Comparison of ENCODE assay signal across 7 cellular contexts in the genomic region with DNA sequence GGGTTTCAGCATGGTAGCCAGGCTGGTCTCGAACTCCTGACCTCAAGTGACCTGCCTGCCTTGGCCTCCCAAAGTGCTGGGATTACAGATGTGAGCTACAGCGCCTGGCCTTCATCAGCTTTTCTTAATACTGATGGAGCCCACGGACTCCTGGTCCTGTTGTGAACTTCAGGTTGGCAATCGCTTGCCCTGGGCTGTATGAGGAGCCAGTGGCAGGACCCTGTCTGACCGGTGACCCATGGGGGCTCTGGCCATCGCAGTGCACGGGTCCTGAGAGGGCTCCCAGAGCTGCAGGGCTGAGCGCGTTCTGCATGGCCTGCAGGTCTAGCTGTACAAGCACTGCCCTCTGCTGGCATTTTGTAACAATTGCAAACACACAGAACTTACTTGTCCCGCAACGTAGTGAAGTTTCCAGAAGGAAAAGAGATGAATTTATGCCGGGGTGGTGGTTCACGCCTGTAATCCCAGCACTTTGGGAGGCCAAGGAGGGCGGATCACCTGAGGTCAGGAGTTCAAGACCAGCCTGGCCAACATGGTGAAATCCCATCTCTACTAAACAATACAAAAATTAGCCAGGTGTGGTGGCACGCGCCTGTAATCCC. TPM values are rescaled to one million over a fixed set of nuclear protein-coding genes. Genes with fewer than 3 reads are reported as not detected.
A peak's percentile ranks its signal among the peaks of the same experiment; 100 is the strongest.
DNase-seq lines count a peak whose midpoint lies in the region; ATAC-seq, FAIRE-seq and TF ChIP-seq lines count a peak whose summit lies in the region.
"Not testable (repeated sequence)": the region's sequence is repeated elsewhere in the genome, so short reads cannot be mapped to it uniquely, and the experiment has no call there.

No MANE protein-coding gene starts in this region.

- DNase-seq in GM12892 (ENCODE audit: insufficient read length), result not testable (repeated sequence)
- DNase-seq in NCI-H1436 (lab: John Stamatoyannopoulos, UW), result peak; percentile 49
- peak; percentile 62 to 82 (median 67) for DNase-seq in adrenal gland
- DNase-seq in head of caudate nucleus, result peak in 41 of 42 donors; percentile 34 to 93 (median 79)
- peak; percentile 41 for DNase-seq in occipital lobe (lab: John Stamatoyannopoulos, UW)

- not testable (repeated sequence) for H3K27me3 ChIP-seq in SU-DHL-6 (ENCODE audit: low read length); adrenal gland

- H3K4me3 ChIP-seq in SU-DHL-6 (ENCODE audit: insufficient read depth, low read length, poor library complexity, severe bottlenecking); adrenal gland: not testable (repeated sequence)

- intact Hi-C loops in adrenal gland (cut with DNase I), result loop anchor here (5.0 kb wide), 2 partner anchors 88 to 123 kb away; no protein-coding TSS in a partner anchor
- intact Hi-C loops in head of caudate nucleus (cut with DNase I), result loop anchor here (5.0 kb wide), 1 partner anchor 123 kb away; no protein-coding TSS in a partner anchor

- not testable (repeated sequence) for H3K9me3 ChIP-seq in SU-DHL-6 (ENCODE audit: insufficient read depth, low read length); adrenal gland (replicated peaks in 1 of 3)

- not testable (repeated sequence) for H3K9ac ChIP-seq in SU-DHL-6 (ENCODE audit: low read length)

- not testable (repeated sequence) for H3K4me2 ChIP-seq in SU-DHL-6 (ENCODE audit: low read depth, low read length, poor library complexity, severe bottlenecking)

- TF ChIP-seq CTCF in SU-DHL-6 (IDR thresholded peaks at IDR 0.05; ENCODE audit: insufficient read depth, low read length, poor library complexity, severe bottlenecking), result peak; percentile 64
- TF ChIP-seq CTCF in adrenal gland (IDR thresholded peaks at IDR 0.05), result peak; percentile 52 to 85 (median 78)

- not testable (repeated sequence) for H2AFZ ChIP-seq in SU-DHL-6 (ENCODE audit: low read depth, low read length, severe bottlenecking)

- not testable (repeated sequence) for H3F3A ChIP-seq in SU-DHL-6 (ENCODE audit: insufficient read depth)

- FAIRE-seq in GM12892 (lab: Jason Lieb, UNC), result peak; percentile 93

- H3K79me2 ChIP-seq in SU-DHL-6 (ENCODE audit: insufficient read depth, low read length), result not testable (repeated sequence)

- ATAC-seq in HG02798 (IDR thresholded peaks at IDR 0.05; ENCODE audit: poor library complexity, unreplicated experiment), result peak; percentile 81

- not testable (repeated sequence) for TF ChIP-seq POLR2A in GM12892 (IDR thresholded peaks at IDR 0.05; ENCODE audit: low read depth, low read length); adrenal gland (IDR thresholded peaks at IDR 0.05)

- WGBS in adrenal gland, 4 donors, result 23 to 36% (median 27%) methylated on average over 10 to 16 of the region's 16 CpGs

- not testable (repeated sequence) for H3K9me2 ChIP-seq in SU-DHL-6 (replicated peaks; ENCODE audit: insufficient read depth, low read length)

- H4K20me1 ChIP-seq in SU-DHL-6 (ENCODE audit: low read depth, low read length), result not testable (repeated sequence)

- not testable (repeated sequence) for H3K27ac ChIP-seq in SU-DHL-6 (ENCODE audit: low read depth, low read length); adrenal gland

- not testable (repeated sequence) for H3K4me1 ChIP-seq in adrenal gland (replicated peaks in 1 of 2)

- not testable (repeated sequence) for H3K36me3 ChIP-seq in SU-DHL-6 (ENCODE audit: low read length); adrenal gland (replicated peaks in 1 of 2)

RNA-seq across cellular contexts. Expression of a gene that starts 18.0 kb away (rescaled TPM):
- polyA plus RNA-seq in GM12892 (2012; ENCODE audit: missing spikeins), result 92.3 TPM
- total RNA-seq in adrenal gland (10 to 100 TPM; 22.8 to 70.3 (median 46.0) TPM), occipital lobe (57.7 TPM)
- 10 to 100 TPM; 32.3 to 76.9 (median 55.6) TPM for polyA plus RNA-seq in adrenal gland

RNA-seq across cellular contexts. Expression of a gene that starts 58.4 kb away (rescaled TPM):
- 173 TPM for polyA plus RNA-seq in GM12892 (2012; ENCODE audit: missing spikeins)
- total RNA-seq in adrenal gland (10 to 100 TPM; 32.6 to 68.0 (median 50.0) TPM), occipital lobe (24.2 TPM)
- 10 to 100 TPM; 33.4 to 50.0 (median 40.1) TPM for polyA plus RNA-seq in adrenal gland
